8 cellular contexts compared by ENCODE assay signal in genomic region chr3:44712455-44713075, GRCh38. TPM values are rescaled to one million over a fixed set of nuclear protein-coding genes. Genes with fewer than 3 reads are reported as not detected.
DNase-seq lines count a peak whose midpoint lies in the region.

ZNF502 (plus strand) TSS chr3:44712660; CDS start chr3:44720262, 7,602 bp downstream.

- H3K9me3 ChIP-seq in SJSA1 (replicated peaks): peaks cover 18% of the 10 kb centered on the region

- H3K27me3 Mint-ChIP-seq in activated naive CD8-positive, alpha-beta T cell treated with anti-CD3 and anti-CD28 coated beads for 36 hours: peaks cover 17% of the 10 kb centered on the region

- H3K36me3 Mint-ChIP-seq in activated naive CD8-positive, alpha-beta T cell treated with anti-CD3 and anti-CD28 coated beads for 36 hours: peaks cover 57% of the 10 kb centered on the region

- no peaks in the 10 kb centered on the region for H3K36me3 ChIP-seq in SJSA1

- peaks cover 51% of the 10 kb centered on the region for H3K9me3 Mint-ChIP-seq in activated naive CD8-positive, alpha-beta T cell treated with anti-CD3 and anti-CD28 coated beads for 36 hours

- peak within 1 kb of the TSS; percentile 86 for H3K4me3 Mint-ChIP-seq in activated naive CD8-positive, alpha-beta T cell treated with anti-CD3 and anti-CD28 coated beads for 36 hours

- H3K27me3 ChIP-seq in SJSA1 (replicated peaks): no peaks in the 10 kb centered on the region

- H3K4me1 Mint-ChIP-seq in activated naive CD8-positive, alpha-beta T cell treated with anti-CD3 and anti-CD28 coated beads for 36 hours: peaks cover 10% of the 10 kb centered on the region

- DNase-seq in NCI-H2107 treated with DMSO at 0.1 percent for 48 hours (lab: John Stamatoyannopoulos, UW; ENCODE audit: unreplicated experiment) (peak; percentile 16), NCI-H2107 (lab: John Stamatoyannopoulos, UW) (no peak), SJSA1 (ENCODE audit: low read depth in 1 of 2, low spot score in 2 of 2) (peak; percentile 14 to 58), glomerular endothelial cell (ENCODE audit: extremely low read depth, low read depth, low spot score) (peak; percentile 54), nucleus accumbens (lab: John Stamatoyannopoulos, UW) (peak; percentile 10 to 95 (median 81)), substantia nigra (lab: John Stamatoyannopoulos, UW) (peak; percentile 7 to 91 (median 78)), HuH-7 (ENCODE audit: low spot score) (no peak)
- DNase-seq in activated naive CD8-positive, alpha-beta T cell treated with anti-CD3 and anti-CD28 coated beads for 36 hours: peak; percentile 71

- H3K4me3 ChIP-seq in SJSA1: peak within 1 kb of the TSS; percentile 43

- no peaks in the 10 kb centered on the region for H3K4me1 ChIP-seq in SJSA1 (replicated peaks)

- peak within 1 kb of the TSS; percentile 72 for H3K27ac Mint-ChIP-seq in activated naive CD8-positive, alpha-beta T cell treated with anti-CD3 and anti-CD28 coated beads for 36 hours

- H3K27ac ChIP-seq in SJSA1: no peak within 1 kb of the TSS
- no peak within 1 kb of the TSS for H3K27ac ChIP-seq in substantia nigra (ENCODE audit: low read depth, low read length, poor library complexity, severe bottlenecking)

RNA-seq across cellular contexts. Expression of gene ZNF502, which starts in this region (rescaled TPM):
- total RNA-seq in SJSA1 (2014; rRNA removed; shearing (Covaris generic)): 0.79 TPM in 1 of 2 replicates, not detected in the other
- total RNA-seq in activated naive CD8-positive, alpha-beta T cell treated with anti-CD3 and anti-CD28 coated beads for 36 hours: 1 to 10 TPM; 2.4 to 3.0 TPM
- 2.6 and 3.2 TPM in 2 replicates for total RNA-seq in glomerular endothelial cell

Comparison
In these comparisons a context has a peak if more than half of its experiments do, and no peak if none do; other contexts are left out.
1. DNase-seq: peak in NCI-H2107 treated with DMSO at 0.1 percent for 48 hours (single experiment), activated naive CD8-positive, alpha-beta T cell treated with anti-CD3 and anti-CD28 coated beads for 36 hours (single experiment), glomerular endothelial cell (single experiment), nucleus accumbens (56 of 56) and substantia nigra (49 of 49); none in NCI-H2107 (single experiment) and HuH-7 (single experiment).
2. Peak in DNase-seq and H3K4me3 ChIP-seq in SJSA1; RNA of the gene not detected or under 1 TPM.